In genomic region chr12:93134893-93135285, GRCh38 we compare ENCODE assay signal across 1 cellular context.
TF ChIP-seq lines count a peak whose summit lies in the region.

No MANE protein-coding gene starts in this region.

TF ChIP-seq in HepG2, 621 proteins besides CTCF, POLR2A, EP300 and RAD21 (continued from another document and continues in another):
- TF ChIP-seq PRDM15 (CRISPR knock-in tag; IDR thresholded peaks at IDR 0.05) (no peak; the same call in 1 of the 2 replicates), SMARCE1 (IDR thresholded peaks at IDR 0.05; ENCODE audit: borderline replicate concordance) (no peak), CREB1 (IDR thresholded peaks at IDR 0.05) (no peak), CREB1 (CRISPR knock-in tag; IDR thresholded peaks at IDR 0.05) (peak; percentile 43; the same call in 1 of the 2 replicates), NR2F1 (CRISPR knock-in tag; IDR thresholded peaks at IDR 0.05) (peak; percentile 92), PTBP1 (IDR thresholded peaks at IDR 0.05; ENCODE audit: low read depth, low read length, poor library complexity, severe bottlenecking) (no peak), AGO1 (IDR thresholded peaks at IDR 0.05; ENCODE audit: low read depth, low read length, poor library complexity, severe bottlenecking) (no peak), ZXDC (CRISPR knock-in tag; IDR thresholded peaks at IDR 0.05) (no peak), KLF13 (CRISPR knock-in tag; IDR thresholded peaks at IDR 0.05) (no peak), MAX (IDR thresholded peaks at IDR 0.05) (peak; percentile 77), RFX5 (IDR thresholded peaks at IDR 0.05; ENCODE audit: low read depth, low read length) (no peak), ZNF878 (CRISPR knock-in tag; IDR thresholded peaks at IDR 0.05) (peak; percentile 65; the same call in 1 of the 2 replicates), MED8 (CRISPR knock-in tag; IDR thresholded peaks at IDR 0.05; ENCODE audit: insufficient replicate concordance) (no peak), ZNF230 (CRISPR knock-in tag; IDR thresholded peaks at IDR 0.05) (no peak), RARA (CRISPR knock-in tag; IDR thresholded peaks at IDR 0.05) (peak; percentile 67), ZNF430 (CRISPR knock-in tag; IDR thresholded peaks at IDR 0.05) (no peak; the same call in 1 of the 2 replicates), DMTF1 (CRISPR knock-in tag; IDR thresholded peaks at IDR 0.05) (no peak), ETV6 (CRISPR knock-in tag; conservative IDR thresholded peaks at IDR 0.05) (no peak), ASH2L (IDR thresholded peaks at IDR 0.05; ENCODE audit: insufficient read length, low read depth, low read length) (peak; percentile 98), ATM (IDR thresholded peaks at IDR 0.05; ENCODE audit: borderline replicate concordance) (no peak), SUZ12 (IDR thresholded peaks at IDR 0.05; ENCODE audit: low read depth, low read length) (no peak), FLYWCH1 (CRISPR knock-in tag; IDR thresholded peaks at IDR 0.05) (no peak), MEIS2 (CRISPR knock-in tag; IDR thresholded peaks at IDR 0.05) (peak; percentile 71; the same call in 1 of the 2 replicates), ZBTB20 (CRISPR knock-in tag; IDR thresholded peaks at IDR 0.05; ENCODE audit: borderline replicate concordance, low read depth) (peak; percentile 69; the same call in 1 of the 2 replicates), CBFB (CRISPR knock-in tag; IDR thresholded peaks at IDR 0.05) (no peak; the same call in 1 of the 2 replicates), HHEX (CRISPR knock-in tag; IDR thresholded peaks at IDR 0.05) (no peak), TBP (CRISPR knock-in tag; IDR thresholded peaks at IDR 0.05) (no peak), HNRNPH1 (optimal IDR thresholded peaks at IDR 0.05; ENCODE audit: low read depth, low read length) (no peak), ARNTL (CRISPR knock-in tag; IDR thresholded peaks at IDR 0.05) (no peak), ZKSCAN5 (CRISPR knock-in tag; IDR thresholded peaks at IDR 0.05) (no peak), ELK4 (CRISPR knock-in tag; IDR thresholded peaks at IDR 0.05; ENCODE audit: borderline replicate concordance) (no peak), REST (IDR thresholded peaks at IDR 0.05; ENCODE audit: borderline replicate concordance in 1 of 2, low read depth in 1 of 2, low read length in 2 of 2) (no peak), NBN (conservative IDR thresholded peaks at IDR 0.05) (no peak), IKZF5 (CRISPR knock-in tag; IDR thresholded peaks at IDR 0.05) (no peak), BATF2 (CRISPR knock-in tag; IDR thresholded peaks at IDR 0.05) (no peak)
- TF ChIP-seq, protein P1, sequence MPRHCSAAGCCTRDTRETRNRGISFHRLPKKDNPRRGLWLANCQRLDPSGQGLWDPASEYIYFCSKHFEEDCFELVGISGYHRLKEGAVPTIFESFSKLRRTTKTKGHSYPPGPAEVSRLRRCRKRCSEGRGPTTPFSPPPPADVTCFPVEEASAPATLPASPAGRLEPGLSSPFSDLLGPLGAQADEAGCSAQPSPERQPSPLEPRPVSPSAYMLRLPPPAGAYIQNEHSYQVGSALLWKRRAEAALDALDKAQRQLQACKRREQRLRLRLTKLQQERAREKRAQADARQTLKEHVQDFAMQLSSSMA (CRISPR knock-in tag; IDR thresholded peaks at IDR 0.05): no peak
- TF ChIP-seq, protein P2, sequence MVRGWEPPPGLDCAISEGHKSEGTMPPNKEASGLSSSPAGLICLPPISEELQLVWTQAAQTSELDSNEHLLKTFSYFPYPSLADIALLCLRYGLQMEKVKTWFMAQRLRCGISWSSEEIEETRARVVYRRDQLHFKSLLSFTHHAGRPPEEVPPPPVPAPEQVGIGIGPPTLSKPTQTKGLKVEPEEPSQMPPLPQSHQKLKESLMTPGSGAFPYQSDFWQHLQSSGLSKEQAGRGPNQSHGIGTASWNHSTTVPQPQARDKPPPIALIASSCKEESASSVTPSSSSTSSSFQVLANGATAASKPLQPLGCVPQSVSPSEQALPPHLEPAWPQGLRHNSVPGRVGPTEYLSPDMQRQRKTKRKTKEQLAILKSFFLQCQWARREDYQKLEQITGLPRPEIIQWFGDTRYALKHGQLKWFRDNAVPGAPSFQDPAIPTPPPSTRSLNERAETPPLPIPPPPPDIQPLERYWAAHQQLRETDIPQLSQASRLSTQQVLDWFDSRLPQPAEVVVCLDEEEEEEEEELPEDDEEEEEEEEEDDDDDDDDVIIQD (CRISPR knock-in tag; IDR thresholded peaks at IDR 0.05; ENCODE audit: low read depth): no peak
- TF ChIP-seq, protein P3, sequence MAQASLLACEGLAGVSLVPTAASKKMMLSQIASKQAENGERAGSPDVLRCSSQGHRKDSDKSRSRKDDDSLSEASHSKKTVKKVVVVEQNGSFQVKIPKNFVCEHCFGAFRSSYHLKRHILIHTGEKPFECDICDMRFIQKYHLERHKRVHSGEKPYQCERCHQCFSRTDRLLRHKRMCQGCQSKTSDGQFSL (CRISPR knock-in tag; IDR thresholded peaks at IDR 0.05): no peak
- TF ChIP-seq, protein P4, sequence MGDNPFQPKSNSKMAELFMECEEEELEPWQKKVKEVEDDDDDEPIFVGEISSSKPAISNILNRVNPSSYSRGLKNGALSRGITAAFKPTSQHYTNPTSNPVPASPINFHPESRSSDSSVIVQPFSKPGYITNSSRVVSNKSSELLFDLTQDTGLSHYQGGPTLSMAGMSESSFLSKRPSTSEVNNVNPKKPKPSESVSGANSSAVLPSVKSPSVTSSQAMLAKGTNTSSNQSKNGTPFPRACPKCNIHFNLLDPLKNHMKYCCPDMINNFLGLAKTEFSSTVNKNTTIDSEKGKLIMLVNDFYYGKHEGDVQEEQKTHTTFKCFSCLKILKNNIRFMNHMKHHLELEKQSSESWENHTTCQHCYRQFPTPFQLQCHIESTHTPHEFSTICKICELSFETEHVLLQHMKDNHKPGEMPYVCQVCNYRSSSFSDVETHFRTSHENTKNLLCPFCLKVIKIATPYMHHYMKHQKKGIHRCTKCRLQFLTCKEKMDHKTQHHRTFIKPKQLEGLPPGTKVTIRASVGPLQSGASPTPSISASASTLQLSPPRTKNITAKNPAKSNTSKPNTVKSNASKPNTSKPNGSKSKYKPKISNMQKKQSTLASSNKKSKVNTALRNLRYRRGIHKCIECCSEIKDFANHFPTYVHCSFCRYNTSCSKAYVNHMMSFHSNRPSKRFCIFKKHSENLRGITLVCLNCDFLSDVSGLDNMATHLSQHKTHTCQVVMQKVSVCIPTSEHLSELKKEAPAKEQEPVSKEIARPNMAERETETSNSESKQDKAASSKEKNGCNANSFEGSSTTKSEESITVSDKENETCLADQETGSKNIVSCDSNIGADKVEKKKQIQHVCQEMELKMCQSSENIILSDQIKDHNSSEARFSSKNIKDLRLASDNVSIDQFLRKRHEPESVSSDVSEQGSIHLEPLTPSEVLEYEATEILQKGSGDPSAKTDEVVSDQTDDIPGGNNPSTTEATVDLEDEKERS (CRISPR knock-in tag; IDR thresholded peaks at IDR 0.05): no peak
